8 cellular contexts compared by ENCODE assay signal in the genomic region with DNA sequence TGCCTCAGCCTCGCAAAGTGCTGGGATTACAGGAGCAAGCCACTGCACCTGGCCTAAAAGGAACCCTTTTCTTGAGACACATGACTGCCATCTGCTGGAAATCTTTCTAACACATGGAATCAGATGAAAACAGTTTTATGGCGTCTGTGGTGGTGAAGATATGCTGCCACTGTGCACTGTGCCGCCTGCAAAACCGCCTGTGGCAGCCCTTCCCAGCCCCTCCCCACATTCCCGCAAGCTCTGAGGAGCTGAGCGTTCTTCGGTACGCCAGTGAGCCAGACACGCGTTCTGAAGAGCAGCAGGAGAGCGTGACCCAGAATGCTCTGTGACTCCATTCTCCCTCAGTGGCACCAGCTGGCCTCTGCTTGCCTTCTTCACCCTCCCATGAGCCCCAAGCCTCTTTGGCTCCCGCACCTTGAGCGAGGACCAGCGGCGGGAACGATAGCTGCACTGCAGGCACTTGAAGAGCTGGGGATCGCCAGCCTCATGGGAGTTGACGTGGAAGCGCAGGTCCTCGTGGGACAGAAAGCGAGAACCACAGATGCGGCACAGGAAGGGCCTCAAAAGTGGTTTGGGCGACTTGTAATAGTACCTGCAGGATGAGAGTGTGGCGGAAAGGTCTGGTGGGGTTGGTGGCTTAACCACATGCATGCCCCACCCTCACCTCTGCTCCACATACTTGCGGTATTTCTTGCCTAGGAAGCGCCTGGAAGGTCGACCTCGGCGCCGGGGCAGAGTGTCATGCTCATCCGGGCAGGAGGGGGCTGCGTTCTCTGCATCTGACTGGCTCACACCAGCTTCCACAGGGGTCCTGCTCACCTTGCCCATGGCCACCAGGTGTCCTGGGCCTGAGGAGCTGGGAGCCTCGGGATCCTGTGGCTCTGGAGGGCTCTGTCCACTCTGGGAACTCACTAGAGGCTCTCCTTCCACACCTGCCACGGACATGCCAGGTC. TPM values are rescaled to one million over a fixed set of nuclear protein-coding genes. Genes with fewer than 3 reads are reported as not detected.
DNase-seq lines count a peak whose midpoint lies in the region; ATAC-seq and TF ChIP-seq lines count a peak whose summit lies in the region.

No MANE protein-coding gene starts in this region.

- peaks cover 20% of the 10 kb centered on the region for H4K20me1 ChIP-seq in osteoblast (ENCODE audit: insufficient read depth, low read length)

- CTCF ChIA-PET in GM10248 (lab: Yijun Ruan, JAX), result interaction anchor here (1.0 to 6.6 kb wide), 10 partner anchors 7 to 164 kb away, joined by 3 to 92 read pairs (median 5); a partner anchor contains a TSS

- no peak overlapping the region for H2AFZ ChIP-seq in osteoblast (ENCODE audit: low read length)

- POLR2A ChIA-PET in GM10248 (lab: Yijun Ruan, JAX), result interaction anchor here (0.6 kb wide), 2 partner anchors 136 to 1637 kb away, joined by 3 to 4 read pairs; no protein-coding TSS in a partner anchor

- H3K36me3 ChIP-seq in osteoblast (ENCODE audit: insufficient read depth, low read length), result peaks cover 94% of the 10 kb centered on the region

- peaks cover 3% of the 10 kb centered on the region for H3K4me1 ChIP-seq in osteoblast (ENCODE audit: insufficient read depth, low read length)

- DNase-seq in ACHN, result peak; percentile 41
- DNase-seq in GM10248 (ENCODE audit: extremely low spot score), result no peak
- peak; percentile 19 for DNase-seq in NCI-H345 treated with DMSO at 0.1 percent for 48 hours (lab: John Stamatoyannopoulos, UW; ENCODE audit: unreplicated experiment)
- DNase-seq in choroid plexus epithelial cell (ENCODE audit: low read depth), result peak; percentile 77
- DNase-seq in osteoblast (ENCODE audit: insufficient read length, low spot score, missing footprints), result peak; percentile 86
- DNase-seq in activated T-cell treated with anti-CD3 and anti-CD28 coated beads, Interleukin-2, amount 50 U/mL, for 1 hour, result no peak

- H3K27me3 ChIP-seq in osteoblast (ENCODE audit: insufficient read depth, low read length), result no peaks in the 10 kb centered on the region

- H3K4me3 ChIP-seq in choroid plexus epithelial cell (ENCODE audit: low read depth, low read length) (no peak overlapping the region), osteoblast (ENCODE audit: insufficient read depth, low read length) (no peak overlapping the region)

- H3K79me2 ChIP-seq in osteoblast (ENCODE audit: insufficient read depth, low read length), result peaks cover 10% of the 10 kb centered on the region

- in situ Hi-C loops in ACHN (cut with HindIII; ENCODE audit: low pct_ligation_motif_present, low pct_unique_long_range_greater_than_20kb, low sequenced_read_pairs), result no loop called here

- no peaks in the 10 kb centered on the region for H3K9me3 ChIP-seq in osteoblast (ENCODE audit: low read depth, low read length)

- H3K27ac ChIP-seq in osteoblast (ENCODE audit: low read depth, low read length), result no peak overlapping the region

- peak; percentile 41 for TF ChIP-seq CTCF in GM10248 (IDR thresholded peaks at IDR 0.05; ENCODE audit: control extremely low read depth, extremely low read depth, low read depth, missing control alignments)
- peak; percentile 49 for TF ChIP-seq CTCF in choroid plexus epithelial cell (conservative IDR thresholded peaks at IDR 0.05; ENCODE audit: low read depth, low read length)
- TF ChIP-seq CTCF in osteoblast (IDR thresholded peaks at IDR 0.05; ENCODE audit: extremely low read depth, low read depth, low read length), result peak; percentile 31

- no peak overlapping the region for H3K4me2 ChIP-seq in osteoblast (ENCODE audit: insufficient read depth, low read length)

- ATAC-seq in GM18873 (IDR thresholded peaks at IDR 0.05; ENCODE audit: low FRiP score, unreplicated experiment) (no peak), GM19035 (IDR thresholded peaks at IDR 0.05; ENCODE audit: unreplicated experiment) (no peak)

RNA-seq across cellular contexts. Expression of a gene that starts 8.7 kb away (rescaled TPM):
- 18.3 and 20.3 TPM in 2 replicates for total RNA-seq in osteoblast

RNA-seq across cellular contexts. Expression of a gene that starts 28.9 kb away (rescaled TPM):
- total RNA-seq in osteoblast, result 12.7 and 14.4 TPM in 2 replicates

RNA-seq across cellular contexts. Expression of a gene that starts 45.4 kb away (rescaled TPM):
- 0.29 and 2.5 TPM in 2 replicates for total RNA-seq in osteoblast

RNA-seq across cellular contexts. Expression of a gene that starts 51.4 kb away (rescaled TPM):
- 15.3 and 21.7 TPM in 2 replicates for total RNA-seq in osteoblast

Comparison
In these comparisons a context has a peak if more than half of its experiments do, and no peak if none do; other contexts are left out.
1. DNase-seq: peak in ACHN (single experiment), NCI-H345 treated with DMSO at 0.1 percent for 48 hours (single experiment), choroid plexus epithelial cell (single experiment) and osteoblast (single experiment); none in GM10248 (single experiment) and activated T-cell treated with anti-CD3 and anti-CD28 coated beads, Interleukin-2, amount 50 U/mL, for 1 hour (single experiment).
2. Peak in every context shown above with its lines, with median percentiles within 50 percentile points of each other: CTCF ChIP-seq.